2 cellular contexts compared by ENCODE assay signal in genomic region chr7:76981187-76981970, GRCh38. TPM values are rescaled to one million over a fixed set of nuclear protein-coding genes. Genes with fewer than 3 reads are reported as not detected.
"Had no signal": no experiment of that assay in that cellular context is flagged by ENCODE, and none has a peak within 500 bp of the region (broad histone marks: within the 10 kb centered on the region; RNA-seq: fewer than 3 reads in every experiment).

No MANE protein-coding gene starts in this region.

RNA-seq across cellular contexts. Expression of gene SPDYE17, which starts 50.8 kb away (rescaled TPM):
- total RNA-seq: G401, GM12878 had no signal
